ENCODE assay signal across 23 cellular contexts in the genomic region with DNA sequence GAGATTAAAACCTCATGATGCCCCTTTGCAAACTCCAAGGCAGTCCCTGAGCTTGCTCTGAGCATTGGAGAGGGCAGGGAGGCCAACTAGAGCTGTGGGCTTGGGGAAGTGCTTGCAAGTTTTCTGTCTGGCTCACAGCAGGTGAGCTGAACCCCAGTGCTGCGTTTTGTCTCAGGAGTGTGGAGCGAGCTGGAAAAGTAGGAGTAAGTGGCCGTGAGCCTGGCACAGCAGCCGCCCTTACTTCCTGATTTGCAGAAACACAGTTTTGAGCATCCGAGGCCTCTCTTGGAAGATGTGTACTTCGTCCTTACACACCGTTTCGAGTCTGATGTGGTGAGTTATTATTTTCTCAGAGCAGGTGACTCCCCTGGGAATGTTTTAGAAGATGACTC.
A peak's percentile ranks its signal among the peaks of the same experiment; 100 is the strongest.
DNase-seq lines count a peak whose midpoint lies in the region; ATAC-seq and TF ChIP-seq lines count a peak whose summit lies in the region.
"Had no signal": no experiment of that assay in that cellular context is flagged by ENCODE, and none has a peak within 500 bp of the region (broad histone marks: within the 10 kb centered on the region; RNA-seq: fewer than 3 reads in every experiment).

No MANE protein-coding gene starts in this region.

- TF ChIP-seq CTCF in suprapubic skin (IDR thresholded peaks at IDR 0.05): no peak

- peak; percentile 10 for DNase-seq in activated naive CD8-positive, alpha-beta T cell treated with anti-CD3 and anti-CD28 coated beads, Interleukin-2, amount 10 ng/mL, durations not matched to agents 7 days and 5 days
- DNase-seq in activated naive CD8-positive, alpha-beta T cell treated with anti-CD3 and anti-CD28 coated beads for 36 hours: no peak
- DNase-seq in posterior vena cava (ENCODE audit: low spot score) (peak; percentile 50), suprapubic skin (ENCODE audit: low spot score in 2 of 2) (peak; percentile 35 to 47), cerebellar nuclear complex (lab: John Stamatoyannopoulos, UW) (no peak)
- DNase-seq: 8988T; ACHN; AML-193; BE2C; CD4-positive, alpha-beta T cell; DMS 273 treated with DMSO at 0.1 percent for 48 hours; DMS79; EL; GDM1; GOT3; HFFc6 had no signal

- TF ChIP-seq POLR2A in suprapubic skin (IDR thresholded peaks at IDR 0.05): no peak

- no peaks in the 10 kb centered on the region for H3K4me1 Mint-ChIP-seq in activated naive CD8-positive, alpha-beta T cell treated with anti-CD3 and anti-CD28 coated beads, Interleukin-2, amount 10 ng/mL, durations not matched to agents 7 days and 5 days
- no peaks in the 10 kb centered on the region for H3K4me1 Mint-ChIP-seq in activated naive CD8-positive, alpha-beta T cell treated with anti-CD3 and anti-CD28 coated beads for 36 hours
- H3K4me1 Mint-ChIP-seq: CD14-positive monocyte; CD8-positive, alpha-beta memory T cell had no signal

- no peak overlapping the region for H3K4me3 Mint-ChIP-seq in activated naive CD8-positive, alpha-beta T cell treated with anti-CD3 and anti-CD28 coated beads, Interleukin-2, amount 10 ng/mL, durations not matched to agents 7 days and 5 days
- H3K4me3 Mint-ChIP-seq in activated naive CD8-positive, alpha-beta T cell treated with anti-CD3 and anti-CD28 coated beads for 36 hours: no peak overlapping the region
- H3K4me3 Mint-ChIP-seq: CD14-positive monocyte; CD4-positive, alpha-beta T cell; CD8-positive, alpha-beta memory T cell; HFFc6 had no signal

- peaks cover 3% of the 10 kb centered on the region for H3K27me3 Mint-ChIP-seq in activated naive CD8-positive, alpha-beta T cell treated with anti-CD3 and anti-CD28 coated beads, Interleukin-2, amount 10 ng/mL, durations not matched to agents 7 days and 5 days
- peaks cover 4% of the 10 kb centered on the region for H3K27me3 Mint-ChIP-seq in activated naive CD8-positive, alpha-beta T cell treated with anti-CD3 and anti-CD28 coated beads for 36 hours

- intact Hi-C loops in posterior vena cava (cut with DNase I): no loop called here

- H3K4me1 ChIP-seq in suprapubic skin: no peaks in the 10 kb centered on the region
- H3K4me1 ChIP-seq: A549, BE2C, HAP-1 had no signal

- no peaks in the 10 kb centered on the region for H3K36me3 Mint-ChIP-seq in activated naive CD8-positive, alpha-beta T cell treated with anti-CD3 and anti-CD28 coated beads, Interleukin-2, amount 10 ng/mL, durations not matched to agents 7 days and 5 days
- H3K36me3 Mint-ChIP-seq in activated naive CD8-positive, alpha-beta T cell treated with anti-CD3 and anti-CD28 coated beads for 36 hours: no peaks in the 10 kb centered on the region
- H3K36me3 Mint-ChIP-seq: CD14-positive monocyte; CD8-positive, alpha-beta memory T cell had no signal

- ATAC-seq in activated naive CD8-positive, alpha-beta T cell treated with anti-CD3 and anti-CD28 coated beads, Interleukin-2, amount 10 ng/mL, durations not matched to agents 7 days and 5 days (ENCODE audit: low read depth): no peak
- no peak for ATAC-seq in HG03460 (IDR thresholded peaks at IDR 0.05; ENCODE audit: unreplicated experiment)
- ATAC-seq: A549, GM12878 had no signal

- no peak overlapping the region for H3K27ac Mint-ChIP-seq in activated naive CD8-positive, alpha-beta T cell treated with anti-CD3 and anti-CD28 coated beads, Interleukin-2, amount 10 ng/mL, durations not matched to agents 7 days and 5 days
- H3K27ac Mint-ChIP-seq in activated naive CD8-positive, alpha-beta T cell treated with anti-CD3 and anti-CD28 coated beads for 36 hours: no peak overlapping the region
- H3K27ac Mint-ChIP-seq: CD4-positive, alpha-beta T cell; CD8-positive, alpha-beta memory T cell; HFFc6 had no signal

- H3K36me3 ChIP-seq in suprapubic skin: no peaks in the 10 kb centered on the region
- H3K36me3 ChIP-seq: BE2C; BLaER1 treated with 17β-estradiol and CSF1 and Interleukin-3, amounts not matched to agents 10 nM and 100 nM; HAP-1 had no signal

- no peak overlapping the region for H3K4me3 ChIP-seq in suprapubic skin
- H3K4me3 ChIP-seq: A549; BLaER1 treated with 17β-estradiol and CSF1 and Interleukin-3, amounts not matched to agents 10 nM and 100 nM; GM12878; HAP-1 had no signal

- peaks cover 26% of the 10 kb centered on the region for H3K27me3 ChIP-seq in suprapubic skin
- H3K27me3 ChIP-seq: BE2C had no signal

- POLR2A ChIA-PET in activated naive CD8-positive, alpha-beta T cell treated with anti-CD3 and anti-CD28 coated beads, Interleukin-2, amount 10 ng/mL, durations not matched to agents 7 days and 5 days (lab: Charles Lee): no interaction called here

- H3K27ac ChIP-seq in suprapubic skin: no peak overlapping the region
- H3K27ac ChIP-seq: A549; BLaER1 treated with 17β-estradiol and CSF1 and Interleukin-3, amounts not matched to agents 10 nM and 100 nM had no signal

- TF ChIP-seq EP300 in suprapubic skin (IDR thresholded peaks at IDR 0.05): no peak

- no peaks in the 10 kb centered on the region for H3K9me3 Mint-ChIP-seq in activated naive CD8-positive, alpha-beta T cell treated with anti-CD3 and anti-CD28 coated beads, Interleukin-2, amount 10 ng/mL, durations not matched to agents 7 days and 5 days
- H3K9me3 Mint-ChIP-seq in activated naive CD8-positive, alpha-beta T cell treated with anti-CD3 and anti-CD28 coated beads for 36 hours: no peaks in the 10 kb centered on the region
- H3K9me3 Mint-ChIP-seq: CD14-positive monocyte; CD4-positive, alpha-beta T cell; CD8-positive, alpha-beta memory T cell had no signal

- 72% methylated on average over 8 of the region's 8 CpGs for WGBS in suprapubic skin

- H3K9me3 ChIP-seq in suprapubic skin: no peaks in the 10 kb centered on the region
- H3K9me3 ChIP-seq: A549; BE2C; BLaER1 treated with 17β-estradiol and CSF1 and Interleukin-3, amounts not matched to agents 10 nM and 100 nM; HAP-1 had no signal

Comparison
In these comparisons a context has a peak if more than half of its experiments do, and no peak if none do; other contexts are left out.
1. DNase-seq: peak in activated naive CD8-positive, alpha-beta T cell treated with anti-CD3 and anti-CD28 coated beads, Interleukin-2, amount 10 ng/mL, durations not matched to agents 7 days and 5 days (single experiment), posterior vena cava (single experiment) and suprapubic skin (2 of 2); none in activated naive CD8-positive, alpha-beta T cell treated with anti-CD3 and anti-CD28 coated beads for 36 hours (single experiment) and cerebellar nuclear complex (0 of 2).